ENCODE assay signal across 21 cellular contexts in genomic region chr7:66967029-66967428, GRCh38. TPM values are rescaled to one million over a fixed set of nuclear protein-coding genes. Genes with fewer than 3 reads are reported as not detected.
A peak's percentile ranks its signal among the peaks of the same experiment; 100 is the strongest.
DNase-seq lines count a peak whose midpoint lies in the region; ATAC-seq and TF ChIP-seq lines count a peak whose summit lies in the region.
"Had no signal": no experiment of that assay in that cellular context is flagged by ENCODE, and none has a peak within 500 bp of the region (broad histone marks: within the 10 kb centered on the region; RNA-seq: fewer than 3 reads in every experiment).

No MANE protein-coding gene starts in this region.

- peak; percentile 40 for TF ChIP-seq CTCF in DOHH2 (IDR thresholded peaks at IDR 0.05; ENCODE audit: low read depth, low read length, poor library complexity, severe bottlenecking)
- TF ChIP-seq CTCF in GM23338 (conservative IDR thresholded peaks at IDR 0.05; ENCODE audit: low read depth in 2 of 2), result peak; percentile 28 to 41; a peak in 2 of 4 replicates
- no peak for TF ChIP-seq CTCF in RWPE2 (IDR thresholded peaks at IDR 0.05; ENCODE audit: poor library complexity, severe bottlenecking)
- TF ChIP-seq CTCF in BE2C (IDR thresholded peaks at IDR 0.05; ENCODE audit: low read depth, low read length), result no peak
- TF ChIP-seq CTCF in MM.1S (IDR thresholded peaks at IDR 0.05; ENCODE audit: low read length), result no peak

- no peaks in the 10 kb centered on the region for H4K20me1 ChIP-seq in DOHH2 (ENCODE audit: control insufficient read depth, insufficient read depth, low read depth, low read length)
- H4K20me1 ChIP-seq in GM23338 (replicated peaks; ENCODE audit: insufficient read depth), result no peaks in the 10 kb centered on the region
- no peaks in the 10 kb centered on the region for H4K20me1 ChIP-seq in MM.1S (ENCODE audit: insufficient read depth, low read length)

- H3K4me2 ChIP-seq in DOHH2 (ENCODE audit: low read length) (no peak overlapping the region), GM23338 (no peak overlapping the region), MM.1S (ENCODE audit: low read depth, low read length) (no peak overlapping the region)

- no peak overlapping the region for H3K4me3 Mint-ChIP-seq in GM23338
- H3K4me3 Mint-ChIP-seq: B cell; CD4-positive, alpha-beta T cell had no signal

- peaks cover 3% of the 10 kb centered on the region; the same call in 1 of the 3 replicates for H3K4me1 Mint-ChIP-seq in GM23338
- H3K4me1 Mint-ChIP-seq: B cell had no signal

- H3K27ac Mint-ChIP-seq in GM23338, result no peak overlapping the region
- H3K27ac Mint-ChIP-seq: B cell; CD4-positive, alpha-beta T cell had no signal

- H3K9me3 ChIP-seq in DOHH2 (ENCODE audit: control insufficient read depth, insufficient read depth, low read length) (no peaks in the 10 kb centered on the region), RWPE2 (ENCODE audit: severe bottlenecking) (no peaks in the 10 kb centered on the region), BE2C (no peaks in the 10 kb centered on the region), MM.1S (replicated peaks; ENCODE audit: insufficient read depth, low read length) (no peaks in the 10 kb centered on the region)

- H3K9ac ChIP-seq in MM.1S (ENCODE audit: low read length), result no peak overlapping the region

- peaks cover 5% of the 10 kb centered on the region for H3K27me3 Mint-ChIP-seq in GM23338 (ENCODE audit: insufficient read depth, low read depth, poor library complexity)
- H3K27me3 Mint-ChIP-seq: B cell; CD4-positive, alpha-beta T cell had no signal

- peaks cover 12% of the 10 kb centered on the region; the same call in 2 of the 3 replicates for H3K36me3 Mint-ChIP-seq in GM23338 (ENCODE audit: low read depth)

- no peak overlapping the region for H2AFZ ChIP-seq in GM23338
- H2AFZ ChIP-seq in MM.1S (ENCODE audit: low read length), result no peak overlapping the region

- H3K4me1 ChIP-seq in DOHH2 (ENCODE audit: control insufficient read depth, low read length), result no peaks in the 10 kb centered on the region
- H3K4me1 ChIP-seq in GM23338 (ENCODE audit: insufficient read depth), result no peaks in the 10 kb centered on the region
- no peaks in the 10 kb centered on the region for H3K4me1 ChIP-seq in RWPE2 (ENCODE audit: insufficient read depth, poor library complexity, severe bottlenecking)
- no peaks in the 10 kb centered on the region for H3K4me1 ChIP-seq in BE2C
- no peaks in the 10 kb centered on the region for H3K4me1 ChIP-seq in MM.1S (ENCODE audit: low read length)

- H3K9me3 Mint-ChIP-seq in GM23338, result peaks cover 23% of the 10 kb centered on the region
- H3K9me3 Mint-ChIP-seq: CD4-positive, alpha-beta T cell had no signal

- no peaks in the 10 kb centered on the region for H3K27me3 ChIP-seq in DOHH2 (ENCODE audit: control insufficient read depth, low read length)
- no peaks in the 10 kb centered on the region for H3K27me3 ChIP-seq in GM23338 (ENCODE audit: insufficient read depth)
- H3K27me3 ChIP-seq in RWPE2 (ENCODE audit: insufficient read depth, poor library complexity, severe bottlenecking), result no peaks in the 10 kb centered on the region
- no peaks in the 10 kb centered on the region for H3K27me3 ChIP-seq in BE2C
- no peaks in the 10 kb centered on the region for H3K27me3 ChIP-seq in MM.1S (replicated peaks; ENCODE audit: insufficient read depth, low read length)

- H3K27ac ChIP-seq in DOHH2 (ENCODE audit: low read depth, low read length), result no peak overlapping the region
- H3K27ac ChIP-seq in GM23338 (ENCODE audit: low read depth), result no peak overlapping the region
- H3K27ac ChIP-seq in RWPE2 (ENCODE audit: poor library complexity, severe bottlenecking), result no peak overlapping the region
- no peak overlapping the region for H3K27ac ChIP-seq in MM.1S (ENCODE audit: low read length)

- H3K4me3 ChIP-seq in DOHH2 (ENCODE audit: low read length) (no peak overlapping the region), GM23338 (no peak overlapping the region), RWPE2 (ENCODE audit: severe bottlenecking) (no peak overlapping the region), BE2C (ENCODE audit: low read depth, low read length) (no peak overlapping the region), MM.1S (ENCODE audit: low read length) (no peak overlapping the region)

- H3K79me2 ChIP-seq in DOHH2 (ENCODE audit: control insufficient read depth, low read length), result no peaks in the 10 kb centered on the region
- H3K79me2 ChIP-seq in GM23338 (replicated peaks; ENCODE audit: insufficient read depth), result no peaks in the 10 kb centered on the region
- no peaks in the 10 kb centered on the region for H3K79me2 ChIP-seq in MM.1S (ENCODE audit: low read length)

- H3K9me2 ChIP-seq in DOHH2 (replicated peaks; ENCODE audit: control insufficient read depth, low read length) (no peaks in the 10 kb centered on the region), GM23338 (ENCODE audit: insufficient read depth) (no peaks in the 10 kb centered on the region), MM.1S (replicated peaks; ENCODE audit: insufficient read depth, low read length) (no peaks in the 10 kb centered on the region)

- no peaks in the 10 kb centered on the region for H3K36me3 ChIP-seq in DOHH2 (ENCODE audit: control insufficient read depth, low read length)
- H3K36me3 ChIP-seq in GM23338 (ENCODE audit: insufficient read depth), result no peaks in the 10 kb centered on the region
- H3K36me3 ChIP-seq in RWPE2 (ENCODE audit: low read depth), result no peaks in the 10 kb centered on the region
- H3K36me3 ChIP-seq in BE2C, result no peaks in the 10 kb centered on the region
- no peaks in the 10 kb centered on the region for H3K36me3 ChIP-seq in MM.1S (replicated peaks; ENCODE audit: insufficient read depth, low read length)

- DNase-seq in GM23338 (ENCODE audit: low spot score) (peak; percentile 41), RWPE2 (ENCODE audit: low spot score) (no peak), iPS-NIHi11 (ENCODE audit: low spot score) (peak; percentile 11), BE2C (no peak), MM.1S (no peak), DMS79 (lab: John Stamatoyannopoulos, UW) (no peak)
- DNase-seq: CD4-positive, alpha-beta T cell; COR-L47; DMS79 treated with DMSO at 0.1 percent for 48 hours; H7; IMR-90; NCI-H1417; NCI-H1694 treated with DMSO at 0.1 percent for 48 hours; NCI-H2081 treated with DMSO at 0.1 percent for 48 hours; NCI-H2171 treated with DMSO at 0.1 percent for 48 hours; NCI-H446; NCI-H526 treated with DMSO at 0.1 percent for 48 hours; SHP77 had no signal

- H3F3A ChIP-seq in DOHH2 (ENCODE audit: control insufficient read depth, insufficient read depth), result no peaks in the 10 kb centered on the region
- no peaks in the 10 kb centered on the region for H3F3A ChIP-seq in GM23338 (replicated peaks; ENCODE audit: low read depth)
- H3F3A ChIP-seq in MM.1S (ENCODE audit: insufficient read depth, low read length), result no peaks in the 10 kb centered on the region

- no peak for ATAC-seq in GM23338
- ATAC-seq in RWPE2 (ENCODE audit: low read depth), result peak; percentile 17; the same call in 1 of the 3 replicates
- no peak for ATAC-seq in GM21786 (IDR thresholded peaks at IDR 0.05; ENCODE audit: unreplicated experiment)

TF ChIP-seq in GM23338, 12 proteins besides CTCF, POLR2A, EP300 and RAD21 (continues in another document):
- TF ChIP-seq EZH2 (IDR thresholded peaks at IDR 0.05; ENCODE audit: low read depth, unreplicated experiment), result no peak

RNA-seq across cellular contexts. Expression of gene SBDS, which starts 28.4 kb away (rescaled TPM):
- total RNA-seq in GM23338 (2014; rRNA removed; shearing (Covaris generic)), result 14.4 and 20.5 TPM in 2 replicates
- polyA plus RNA-seq in GM23338 (2016; fragmentation: Nextera tagmentation; extraction: Ambion mirVana), result 32.7 and 34.4 TPM in 2 replicates
- 134 TPM for polyA plus RNA-seq in BE2C (2012; ENCODE audit: insufficient read depth, insufficient read length, low read depth)

RNA-seq across cellular contexts. Expression of gene TYW1, which starts 29.6 kb away (rescaled TPM):
- total RNA-seq in GM23338 (2014; rRNA removed; shearing (Covaris generic)), result 18.1 and 20.7 TPM in 2 replicates
- 13.8 and 15.2 TPM in 2 replicates for polyA plus RNA-seq in GM23338 (2016; fragmentation: Nextera tagmentation; extraction: Ambion mirVana)
- polyA plus RNA-seq in BE2C (2012; ENCODE audit: insufficient read depth, insufficient read length, low read depth), result 41.1 TPM

RNA-seq across cellular contexts. Expression of gene TMEM248, which starts 46.0 kb away (rescaled TPM):
- 63.5 and 73.7 TPM in 2 replicates for total RNA-seq in GM23338 (2014; rRNA removed; shearing (Covaris generic))
- polyA plus RNA-seq in GM23338 (2016; fragmentation: Nextera tagmentation; extraction: Ambion mirVana), result 35.3 and 40.2 TPM in 2 replicates
- polyA plus RNA-seq in BE2C (2012; ENCODE audit: insufficient read depth, insufficient read length, low read depth), result 71.6 TPM

Comparison
In these comparisons a context has a peak if more than half of its experiments do, and no peak if none do; other contexts are left out.
1. CTCF ChIP-seq: peak in DOHH2 (single experiment) and GM23338 (2 of 2); none in RWPE2 (single experiment), BE2C (single experiment) and MM.1S (single experiment).
2. DNase-seq: peak in GM23338 (single experiment) and iPS-NIHi11 (single experiment); none in RWPE2 (single experiment), BE2C (single experiment), MM.1S (single experiment) and DMS79 (single experiment).